ENCODE assay signal across 2 cellular contexts in genomic region chr11:13663631-13664071, GRCh38.
TF ChIP-seq lines count a peak whose summit lies in the region.

No MANE protein-coding gene starts in this region.

TF ChIP-seq in A549, 52 proteins besides CTCF, POLR2A, EP300 and RAD21:
- no peak for TF ChIP-seq NPAS2 (CRISPR knock-in tag; IDR thresholded peaks at IDR 0.05; ENCODE audit: borderline replicate concordance)
- no peak for TF ChIP-seq FOSL2 (IDR thresholded peaks at IDR 0.05)
- 0 out of 2 replicates have a peak, but pooled peaks have one; percentile 16 for TF ChIP-seq FOSL2 (CRISPR knock-in tag; IDR thresholded peaks at IDR 0.05)

TF ChIP-seq in IMR-90, 13 proteins besides CTCF, POLR2A, EP300 and RAD21:
- TF ChIP-seq SMC3 (IDR thresholded peaks at IDR 0.05; ENCODE audit: low read depth, low read length) (no peak), FOS (IDR thresholded peaks at IDR 0.05; ENCODE audit: low read depth, low read length) (no peak), CHD1 (IDR thresholded peaks at IDR 0.05; ENCODE audit: low read depth, low read length) (no peak), CEBPB (IDR thresholded peaks at IDR 0.05; ENCODE audit: low read depth, low read length) (no peak), BHLHE40 (IDR thresholded peaks at IDR 0.05; ENCODE audit: low read depth, low read length) (no peak), ELK1 (IDR thresholded peaks at IDR 0.05; ENCODE audit: borderline replicate concordance, low read depth, low read length) (no peak), RCOR1 (IDR thresholded peaks at IDR 0.05; ENCODE audit: insufficient replicate concordance, low read length) (no peak), MXI1 (IDR thresholded peaks at IDR 0.05; ENCODE audit: borderline replicate concordance, low read depth, low read length) (no peak), MAZ (IDR thresholded peaks at IDR 0.05; ENCODE audit: borderline replicate concordance, low read depth, low read length) (no peak), MAFK (IDR thresholded peaks at IDR 0.05; ENCODE audit: low read depth, low read length) (no peak), RFX5 (IDR thresholded peaks at IDR 0.05; ENCODE audit: low read depth, low read length) (no peak), NFE2L2 (IDR thresholded peaks at IDR 0.05; ENCODE audit: low read depth, low read length) (no peak)
- TF ChIP-seq, protein P1, sequence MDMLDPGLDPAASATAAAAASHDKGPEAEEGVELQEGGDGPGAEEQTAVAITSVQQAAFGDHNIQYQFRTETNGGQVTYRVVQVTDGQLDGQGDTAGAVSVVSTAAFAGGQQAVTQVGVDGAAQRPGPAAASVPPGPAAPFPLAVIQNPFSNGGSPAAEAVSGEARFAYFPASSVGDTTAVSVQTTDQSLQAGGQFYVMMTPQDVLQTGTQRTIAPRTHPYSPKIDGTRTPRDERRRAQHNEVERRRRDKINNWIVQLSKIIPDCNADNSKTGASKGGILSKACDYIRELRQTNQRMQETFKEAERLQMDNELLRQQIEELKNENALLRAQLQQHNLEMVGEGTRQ (IDR thresholded peaks at IDR 0.05; ENCODE audit: low read depth, low read length), result no peak
TF ChIP-seq in IMR-90: peak in this region for 0.
